ENCODE assay signal across 8 cellular contexts in the genomic region with DNA sequence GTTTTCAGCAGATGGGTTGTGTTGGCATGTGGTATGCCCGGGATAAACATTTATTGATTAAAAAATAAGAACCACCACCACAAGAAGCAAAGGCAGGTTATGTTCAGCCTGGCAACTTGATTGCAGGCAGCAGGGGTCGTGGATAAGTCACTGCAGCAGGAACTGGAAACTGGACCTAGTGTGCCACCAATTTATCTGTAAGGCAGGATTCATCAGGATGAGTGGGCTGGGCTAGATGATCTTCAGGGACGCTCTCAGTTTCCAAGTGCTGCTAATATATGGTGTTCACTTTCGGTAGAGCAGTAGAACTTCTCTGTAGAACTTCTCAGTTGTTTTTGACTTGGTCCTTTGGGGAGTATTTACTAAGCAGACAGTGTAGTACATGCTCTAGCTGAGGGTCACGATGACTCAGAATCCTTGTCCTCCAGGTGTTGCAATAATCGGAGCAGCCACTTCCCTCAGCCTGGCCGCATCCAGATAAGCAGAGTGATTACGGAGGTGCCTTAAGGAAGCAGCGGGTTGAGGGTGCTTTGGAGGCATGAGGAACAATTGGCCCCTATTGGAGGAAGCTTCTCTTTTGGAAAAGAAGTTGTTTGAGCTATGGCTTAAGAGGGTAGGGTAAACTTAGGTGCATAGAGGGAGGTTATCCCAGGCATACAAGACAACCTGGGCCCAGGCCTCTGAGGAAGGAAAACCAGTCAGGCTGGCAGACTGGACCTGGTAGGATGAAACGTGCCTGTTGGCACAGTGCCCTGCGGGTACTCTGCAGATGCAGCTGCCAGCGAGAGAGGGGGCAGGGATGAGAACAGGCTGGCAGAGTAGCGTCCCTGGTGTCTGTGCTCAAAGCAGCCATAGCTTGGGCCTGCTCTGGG.
DNase-seq lines count a peak whose midpoint lies in the region; ATAC-seq, FAIRE-seq and TF ChIP-seq lines count a peak whose summit lies in the region.

No MANE protein-coding gene starts in this region.

- POLR2A ChIA-PET in HepG2 (lab: Yijun Ruan, JAX): no interaction called here

- FAIRE-seq in GM12891 (lab: Jason Lieb, UNC) (peak; percentile 31), HepG2 (lab: Jason Lieb, UNC) (no peak)

- H3K4me3 ChIP-seq in HepG2 (replicated peaks in 1 of 3; ENCODE audit: insufficient read depth in 1 of 3, low read depth in 2 of 3, low read length in 3 of 3): no peak overlapping the region

- CTCF ChIA-PET in HepG2 (lab: Yijun Ruan, JAX; ENCODE audit: low intra/inter-chr PET ratio, low total read pairs): no interaction called here

- TF ChIP-seq EP300 in HepG2 (IDR thresholded peaks at IDR 0.05; ENCODE audit: low read depth in 2 of 2, low read length in 2 of 2): peak in 1 of 2 experiments; percentile 22; a peak in 1 of 4 replicates
- TF ChIP-seq EP300 in HepG2 (CRISPR knock-in tag; IDR thresholded peaks at IDR 0.05; ENCODE audit: borderline replicate concordance): peak; percentile 19; the same call in 1 of the 2 replicates

- DNase-seq in GM12891 (ENCODE audit: insufficient read length, low spot score): no peak
- DNase-seq in NCI-H2171 treated with DMSO at 0.1 percent for 48 hours (lab: John Stamatoyannopoulos, UW): peak; percentile 90
- peak; percentile 42 for DNase-seq in astrocyte of the hippocampus (ENCODE audit: low read depth, low spot score)
- DNase-seq in HepG2 (ENCODE audit: low spot score): peak; percentile 59
- no peak for DNase-seq in 8988T
- no peak for DNase-seq in retina

- H3K4me1 ChIP-seq in HepG2 (ENCODE audit: insufficient read depth, low read length): peaks cover 10% of the 10 kb centered on the region

- H2AFZ ChIP-seq in HepG2 (ENCODE audit: low read length): no peak overlapping the region

- intact Hi-C loops in HepG2 (cut with micrococcal nuclease; ENCODE audit: unreplicated experiment): loop anchor here (5.0 kb wide), 1 partner anchor 46 kb away; no protein-coding TSS in a partner anchor

- no peaks in the 10 kb centered on the region for H3K27me3 ChIP-seq in HepG2 (ENCODE audit: control insufficient read depth in 1 of 2, insufficient read depth in 2 of 2, low read length in 2 of 2)

- BruUV-seq in HepG2 (replicated peaks; lab: Mats Ljungman, UMichigan): no TSS peak

- H4K20me1 ChIP-seq in HepG2 (ENCODE audit: insufficient read depth, low read length): no peaks in the 10 kb centered on the region

- no peak for TF ChIP-seq POLR2A in GM12891 (IDR thresholded peaks at IDR 0.05; ENCODE audit: low read depth, low read length)
- no peak for TF ChIP-seq POLR2A in HepG2 (IDR thresholded peaks at IDR 0.05; ENCODE audit: insufficient read depth in 1 of 2, low read depth in 2 of 2, low read length in 2 of 2)

- H3K9me3 ChIP-seq in HepG2 (ENCODE audit: low read length): no peaks in the 10 kb centered on the region

- no peaks in the 10 kb centered on the region for H3K79me2 ChIP-seq in HepG2 (ENCODE audit: insufficient read depth, low read length)

- ATAC-seq in HepG2 (peak; percentile 96), HG02759 (IDR thresholded peaks at IDR 0.05; ENCODE audit: unreplicated experiment) (no peak), GM18873 (IDR thresholded peaks at IDR 0.05; ENCODE audit: low FRiP score, unreplicated experiment) (no peak)

- peaks cover 10 to 32% of the 10 kb centered on the region in 2 experiments; a peak in 4 of 5 replicates for H3K36me3 ChIP-seq in HepG2 (replicated peaks in 1 of 2; ENCODE audit: control insufficient read depth in 1 of 2, insufficient read depth in 2 of 2, low read length in 2 of 2)

- in situ Hi-C loops in HepG2 (cut with HindIII; ENCODE audit: extremely low pct_ligation_motif_present, low pct_unique_long_range_greater_than_20kb): no loop called here

- H3K4me2 ChIP-seq in HepG2 (ENCODE audit: low read depth, low read length): no peak overlapping the region

- WGBS in HepG2 (ENCODE audit: low lambda C conversion rate): 73% methylated on average over 13 of the region's 13 CpGs

- H3K9ac ChIP-seq in HepG2 (ENCODE audit: insufficient read depth, low read depth, low read length): no peak overlapping the region

- no peak for TF ChIP-seq CTCF in HepG2 (CRISPR knock-in tag; IDR thresholded peaks at IDR 0.05)

- no peak overlapping the region for H3K27ac ChIP-seq in HepG2 (ENCODE audit: extremely low read length, insufficient read depth, low read length)

- TF ChIP-seq RAD21 in HepG2 (CRISPR knock-in tag; IDR thresholded peaks at IDR 0.05): no peak

TF ChIP-seq in GM12891, 5 proteins besides CTCF, POLR2A, EP300 and RAD21:
- TF ChIP-seq TAF1 (IDR thresholded peaks at IDR 0.05; ENCODE audit: low read depth, low read length): no peak
- no peak for TF ChIP-seq SPI1 (IDR thresholded peaks at IDR 0.05; ENCODE audit: low read depth, low read length)
- no peak for TF ChIP-seq POLR2AphosphoS5 (IDR thresholded peaks at IDR 0.05; ENCODE audit: low read depth, low read length)
- TF ChIP-seq POU2F2 (IDR thresholded peaks at IDR 0.05; ENCODE audit: low read depth, low read length): no peak
- TF ChIP-seq PAX5 (IDR thresholded peaks at IDR 0.05; ENCODE audit: insufficient read depth, low read length, severe bottlenecking): no peak

TF ChIP-seq in HepG2, 621 proteins besides CTCF, POLR2A, EP300 and RAD21 (continues in another document):
- TF ChIP-seq ZNF12 (CRISPR knock-in tag; IDR thresholded peaks at IDR 0.05) (peak; percentile 66; the same call in 1 of the 2 replicates), SALL1 (CRISPR knock-in tag; IDR thresholded peaks at IDR 0.05) (0 out of 2 replicates have a peak, but pooled peaks have one; percentile 13), EED (CRISPR knock-in tag; IDR thresholded peaks at IDR 0.05) (no peak), GATAD1 (CRISPR knock-in tag; IDR thresholded peaks at IDR 0.05) (0 out of 2 replicates have a peak, but pooled peaks have one; percentile 23), SALL2 (CRISPR knock-in tag; IDR thresholded peaks at IDR 0.05) (no peak), NFYB (CRISPR knock-in tag; IDR thresholded peaks at IDR 0.05) (no peak), ZKSCAN1 (IDR thresholded peaks at IDR 0.05; ENCODE audit: low read length) (no peak), POLR2G (IDR thresholded peaks at IDR 0.05; ENCODE audit: low read depth, low read length) (no peak), ZFP41 (CRISPR knock-in tag; IDR thresholded peaks at IDR 0.05; ENCODE audit: borderline replicate concordance) (no peak), NR2F6 (IDR thresholded peaks at IDR 0.05) (peak; percentile 21; the same call in 1 of the 2 replicates), NR2F6 (CRISPR knock-in tag; IDR thresholded peaks at IDR 0.05) (peak; percentile 57; the same call in 1 of the 2 replicates), CEBPB (IDR thresholded peaks at IDR 0.05; ENCODE audit: borderline replicate concordance, low read depth, low read length) (peak; percentile 96)
- TF ChIP-seq, protein P1, sequence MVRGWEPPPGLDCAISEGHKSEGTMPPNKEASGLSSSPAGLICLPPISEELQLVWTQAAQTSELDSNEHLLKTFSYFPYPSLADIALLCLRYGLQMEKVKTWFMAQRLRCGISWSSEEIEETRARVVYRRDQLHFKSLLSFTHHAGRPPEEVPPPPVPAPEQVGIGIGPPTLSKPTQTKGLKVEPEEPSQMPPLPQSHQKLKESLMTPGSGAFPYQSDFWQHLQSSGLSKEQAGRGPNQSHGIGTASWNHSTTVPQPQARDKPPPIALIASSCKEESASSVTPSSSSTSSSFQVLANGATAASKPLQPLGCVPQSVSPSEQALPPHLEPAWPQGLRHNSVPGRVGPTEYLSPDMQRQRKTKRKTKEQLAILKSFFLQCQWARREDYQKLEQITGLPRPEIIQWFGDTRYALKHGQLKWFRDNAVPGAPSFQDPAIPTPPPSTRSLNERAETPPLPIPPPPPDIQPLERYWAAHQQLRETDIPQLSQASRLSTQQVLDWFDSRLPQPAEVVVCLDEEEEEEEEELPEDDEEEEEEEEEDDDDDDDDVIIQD (CRISPR knock-in tag; IDR thresholded peaks at IDR 0.05; ENCODE audit: low read depth): peak; percentile 53; the same call in 1 of the 2 replicates
- TF ChIP-seq, protein P2, sequence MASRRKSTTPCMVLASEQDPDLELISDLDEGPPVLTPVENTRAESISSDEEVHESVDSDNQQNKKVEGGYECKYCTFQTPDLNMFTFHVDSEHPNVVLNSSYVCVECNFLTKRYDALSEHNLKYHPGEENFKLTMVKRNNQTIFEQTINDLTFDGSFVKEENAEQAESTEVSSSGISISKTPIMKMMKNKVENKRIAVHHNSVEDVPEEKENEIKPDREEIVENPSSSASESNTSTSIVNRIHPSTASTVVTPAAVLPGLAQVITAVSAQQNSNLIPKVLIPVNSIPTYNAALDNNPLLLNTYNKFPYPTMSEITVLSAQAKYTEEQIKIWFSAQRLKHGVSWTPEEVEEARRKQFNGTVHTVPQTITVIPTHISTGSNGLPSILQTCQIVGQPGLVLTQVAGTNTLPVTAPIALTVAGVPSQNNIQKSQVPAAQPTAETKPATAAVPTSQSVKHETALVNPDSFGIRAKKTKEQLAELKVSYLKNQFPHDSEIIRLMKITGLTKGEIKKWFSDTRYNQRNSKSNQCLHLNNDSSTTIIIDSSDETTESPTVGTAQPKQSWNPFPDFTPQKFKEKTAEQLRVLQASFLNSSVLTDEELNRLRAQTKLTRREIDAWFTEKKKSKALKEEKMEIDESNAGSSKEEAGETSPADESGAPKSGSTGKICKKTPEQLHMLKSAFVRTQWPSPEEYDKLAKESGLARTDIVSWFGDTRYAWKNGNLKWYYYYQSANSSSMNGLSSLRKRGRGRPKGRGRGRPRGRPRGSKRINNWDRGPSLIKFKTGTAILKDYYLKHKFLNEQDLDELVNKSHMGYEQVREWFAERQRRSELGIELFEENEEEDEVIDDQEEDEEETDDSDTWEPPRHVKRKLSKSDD (CRISPR knock-in tag; IDR thresholded peaks at IDR 0.05; ENCODE audit: low read depth): no peak
- TF ChIP-seq, protein P3, sequence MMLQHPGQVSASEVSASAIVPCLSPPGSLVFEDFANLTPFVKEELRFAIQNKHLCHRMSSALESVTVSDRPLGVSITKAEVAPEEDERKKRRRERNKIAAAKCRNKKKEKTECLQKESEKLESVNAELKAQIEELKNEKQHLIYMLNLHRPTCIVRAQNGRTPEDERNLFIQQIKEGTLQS (CRISPR knock-in tag; IDR thresholded peaks at IDR 0.05): peak; percentile 77

Comparison
In these comparisons a context has a peak if more than half of its experiments do, and no peak if none do; other contexts are left out.
1. DNase-seq: peak in NCI-H2171 treated with DMSO at 0.1 percent for 48 hours (single experiment), astrocyte of the hippocampus (single experiment) and HepG2 (single experiment); none in GM12891 (single experiment), 8988T (single experiment) and retina (single experiment).